ENCODE assay signal across 8 cellular contexts in the genomic region with DNA sequence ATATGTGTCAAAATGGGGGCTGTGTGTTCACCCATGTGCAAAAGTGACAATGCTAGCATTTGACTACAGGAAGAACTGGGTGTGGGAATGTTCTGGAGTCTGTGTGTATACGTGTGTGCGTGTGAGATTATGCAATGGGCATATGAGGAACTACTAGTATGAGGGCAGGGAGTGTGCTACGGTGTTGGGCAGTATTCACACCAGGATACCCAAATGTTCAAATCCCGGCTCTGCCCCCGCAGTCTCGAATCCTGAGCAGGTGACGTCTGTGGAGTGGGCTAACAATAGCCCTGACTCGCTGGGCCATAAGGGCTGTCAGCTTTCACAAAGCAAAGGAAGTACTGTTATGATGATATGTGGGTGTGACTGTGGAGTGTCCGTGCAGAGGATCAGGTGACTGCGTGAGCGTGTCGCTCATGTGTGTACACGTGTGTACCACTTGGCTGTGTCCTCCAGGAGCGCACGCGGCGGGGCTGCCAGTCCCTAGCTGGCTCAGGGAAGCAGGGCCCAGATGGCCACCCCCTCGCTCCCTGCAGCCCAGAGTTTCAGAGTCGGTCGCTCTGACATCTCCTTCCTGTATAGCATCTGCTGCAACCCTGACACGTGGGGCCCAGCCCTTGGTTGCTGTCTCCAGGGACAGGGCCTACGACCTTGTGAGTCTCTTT. TPM values are rescaled to one million over a fixed set of nuclear protein-coding genes. Genes with fewer than 3 reads are reported as not detected.
DNase-seq lines count a peak whose midpoint lies in the region; ATAC-seq lines count a peak whose summit lies in the region.

No MANE protein-coding gene starts in this region.

- H3K4me1 Mint-ChIP-seq in activated naive CD4-positive, alpha-beta T cell treated with anti-CD3 and anti-CD28 coated beads, Interleukin-2, amount 10 ng/mL, durations not matched to agents 7 days and 5 days = peaks cover 11% of the 10 kb centered on the region
- H3K4me1 Mint-ChIP-seq in immature natural killer cell = peaks cover 29 to 49% of the 10 kb centered on the region in 2 donors

- H3K9me3 Mint-ChIP-seq in activated naive CD4-positive, alpha-beta T cell treated with anti-CD3 and anti-CD28 coated beads, Interleukin-2, amount 10 ng/mL, durations not matched to agents 7 days and 5 days = no peaks in the 10 kb centered on the region
- H3K9me3 Mint-ChIP-seq in immature natural killer cell = no peaks in the 10 kb centered on the region

- H3K4me3 Mint-ChIP-seq in activated naive CD4-positive, alpha-beta T cell treated with anti-CD3 and anti-CD28 coated beads, Interleukin-2, amount 10 ng/mL, durations not matched to agents 7 days and 5 days = no peak overlapping the region
- H3K4me3 Mint-ChIP-seq in immature natural killer cell = peak overlapping the region in 2 of 5 donors; percentile 21 to 41

- ATAC-seq in HG02623 (IDR thresholded peaks at IDR 0.05; ENCODE audit: unreplicated experiment) = peak; percentile 75

- no peak overlapping the region for H3K27ac Mint-ChIP-seq in activated naive CD4-positive, alpha-beta T cell treated with anti-CD3 and anti-CD28 coated beads, Interleukin-2, amount 10 ng/mL, durations not matched to agents 7 days and 5 days
- H3K27ac Mint-ChIP-seq in immature natural killer cell = peak overlapping the region; percentile 48 to 78 (median 64)

- CTCF ChIA-PET in activated naive CD4-positive, alpha-beta T cell treated with anti-CD3 and anti-CD28 coated beads, Interleukin-2, amount 10 ng/mL, durations not matched to agents 7 days and 5 days (lab: Charles Lee) = no interaction called here

- DNase-seq in activated naive CD4-positive, alpha-beta T cell treated with anti-CD3 and anti-CD28 coated beads, Interleukin-2, amount 10 ng/mL, durations not matched to agents 7 days and 5 days = peak; percentile 30
- no peak for DNase-seq in activated naive CD4-positive, alpha-beta T cell (lab: John Stamatoyannopoulos, UW)
- DNase-seq in NCI-H1694 treated with DMSO at 0.1 percent for 48 hours (lab: John Stamatoyannopoulos, UW) = peak; percentile 27
- DNase-seq in immature natural killer cell = no peak
- DNase-seq in hepatic stellate cell (ENCODE audit: low spot score) = no peak
- no peak for DNase-seq in activated CD8-positive, alpha-beta memory T cell treated with anti-CD3 and anti-CD28 coated beads, Interleukin-2, amount 50 U/mL, for 4 hours
- no peak for DNase-seq in NCI-H526 (lab: John Stamatoyannopoulos, UW)

- peaks cover 23% of the 10 kb centered on the region for H3K27me3 Mint-ChIP-seq in activated naive CD4-positive, alpha-beta T cell treated with anti-CD3 and anti-CD28 coated beads, Interleukin-2, amount 10 ng/mL, durations not matched to agents 7 days and 5 days
- peaks cover 0 to 4% (median 3%) of the 10 kb centered on the region in 3 donors for H3K27me3 Mint-ChIP-seq in immature natural killer cell (ENCODE audit: low read depth in 3 of 3)

- no peaks in the 10 kb centered on the region for H3K36me3 Mint-ChIP-seq in activated naive CD4-positive, alpha-beta T cell treated with anti-CD3 and anti-CD28 coated beads, Interleukin-2, amount 10 ng/mL, durations not matched to agents 7 days and 5 days
- H3K36me3 Mint-ChIP-seq in immature natural killer cell = no peaks in the 10 kb centered on the region

RNA-seq across cellular contexts. Expression of a gene that starts 27.2 kb away (rescaled TPM):
- 10 to 100 TPM in 2 of 3 donors, 1 to 10 TPM in 1; 9.0 to 40.5 (median 15.3) TPM for polyA plus RNA-seq in immature natural killer cell

Comparison
In these comparisons a context has a peak if more than half of its experiments do, and no peak if none do; other contexts are left out.
1. DNase-seq: peak in activated naive CD4-positive, alpha-beta T cell treated with anti-CD3 and anti-CD28 coated beads, Interleukin-2, amount 10 ng/mL, durations not matched to agents 7 days and 5 days (single experiment) and NCI-H1694 treated with DMSO at 0.1 percent for 48 hours (single experiment); none in activated naive CD4-positive, alpha-beta T cell (0 of 4), immature natural killer cell (0 of 3), hepatic stellate cell (single experiment), activated CD8-positive, alpha-beta memory T cell treated with anti-CD3 and anti-CD28 coated beads, Interleukin-2, amount 50 U/mL, for 4 hours (single experiment) and NCI-H526 (0 of 2).